Comparison of ENCODE assay signal across 1 cellular context in the genomic region with DNA sequence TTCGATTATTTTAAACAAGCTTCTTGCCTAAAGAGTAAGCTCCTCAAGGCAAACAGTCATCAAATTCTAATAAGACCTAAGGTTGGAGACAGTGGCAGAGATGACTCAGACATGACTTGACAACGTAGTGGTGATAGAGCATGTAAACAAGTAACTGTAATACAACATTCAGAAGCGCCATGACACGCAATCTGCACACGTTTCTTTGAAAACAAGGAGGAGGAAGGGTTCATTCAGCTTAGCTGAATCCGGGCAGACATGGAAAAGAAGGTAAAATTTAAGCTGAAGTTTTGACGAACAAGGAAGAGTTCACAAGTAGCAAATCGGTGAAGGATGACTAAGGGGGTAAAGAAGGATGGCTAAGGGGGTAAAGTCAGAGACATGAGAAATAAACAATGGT.
TF ChIP-seq lines count a peak whose summit lies in the region.

No MANE protein-coding gene starts in this region.

TF ChIP-seq in WTC11, 78 proteins besides CTCF, POLR2A, EP300 and RAD21 (continued from another document):
- TF ChIP-seq, protein P1, sequence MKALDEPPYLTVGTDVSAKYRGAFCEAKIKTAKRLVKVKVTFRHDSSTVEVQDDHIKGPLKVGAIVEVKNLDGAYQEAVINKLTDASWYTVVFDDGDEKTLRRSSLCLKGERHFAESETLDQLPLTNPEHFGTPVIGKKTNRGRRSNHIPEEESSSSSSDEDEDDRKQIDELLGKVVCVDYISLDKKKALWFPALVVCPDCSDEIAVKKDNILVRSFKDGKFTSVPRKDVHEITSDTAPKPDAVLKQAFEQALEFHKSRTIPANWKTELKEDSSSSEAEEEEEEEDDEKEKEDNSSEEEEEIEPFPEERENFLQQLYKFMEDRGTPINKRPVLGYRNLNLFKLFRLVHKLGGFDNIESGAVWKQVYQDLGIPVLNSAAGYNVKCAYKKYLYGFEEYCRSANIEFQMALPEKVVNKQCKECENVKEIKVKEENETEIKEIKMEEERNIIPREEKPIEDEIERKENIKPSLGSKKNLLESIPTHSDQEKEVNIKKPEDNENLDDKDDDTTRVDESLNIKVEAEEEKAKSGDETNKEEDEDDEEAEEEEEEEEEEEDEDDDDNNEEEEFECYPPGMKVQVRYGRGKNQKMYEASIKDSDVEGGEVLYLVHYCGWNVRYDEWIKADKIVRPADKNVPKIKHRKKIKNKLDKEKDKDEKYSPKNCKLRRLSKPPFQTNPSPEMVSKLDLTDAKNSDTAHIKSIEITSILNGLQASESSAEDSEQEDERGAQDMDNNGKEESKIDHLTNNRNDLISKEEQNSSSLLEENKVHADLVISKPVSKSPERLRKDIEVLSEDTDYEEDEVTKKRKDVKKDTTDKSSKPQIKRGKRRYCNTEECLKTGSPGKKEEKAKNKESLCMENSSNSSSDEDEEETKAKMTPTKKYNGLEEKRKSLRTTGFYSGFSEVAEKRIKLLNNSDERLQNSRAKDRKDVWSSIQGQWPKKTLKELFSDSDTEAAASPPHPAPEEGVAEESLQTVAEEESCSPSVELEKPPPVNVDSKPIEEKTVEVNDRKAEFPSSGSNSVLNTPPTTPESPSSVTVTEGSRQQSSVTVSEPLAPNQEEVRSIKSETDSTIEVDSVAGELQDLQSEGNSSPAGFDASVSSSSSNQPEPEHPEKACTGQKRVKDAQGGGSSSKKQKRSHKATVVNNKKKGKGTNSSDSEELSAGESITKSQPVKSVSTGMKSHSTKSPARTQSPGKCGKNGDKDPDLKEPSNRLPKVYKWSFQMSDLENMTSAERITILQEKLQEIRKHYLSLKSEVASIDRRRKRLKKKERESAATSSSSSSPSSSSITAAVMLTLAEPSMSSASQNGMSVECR (CRISPR knock-in tag; IDR thresholded peaks at IDR 0.05; ENCODE audit: borderline replicate concordance), result no peak
